11 cellular contexts compared by ENCODE assay signal in the genomic region with DNA sequence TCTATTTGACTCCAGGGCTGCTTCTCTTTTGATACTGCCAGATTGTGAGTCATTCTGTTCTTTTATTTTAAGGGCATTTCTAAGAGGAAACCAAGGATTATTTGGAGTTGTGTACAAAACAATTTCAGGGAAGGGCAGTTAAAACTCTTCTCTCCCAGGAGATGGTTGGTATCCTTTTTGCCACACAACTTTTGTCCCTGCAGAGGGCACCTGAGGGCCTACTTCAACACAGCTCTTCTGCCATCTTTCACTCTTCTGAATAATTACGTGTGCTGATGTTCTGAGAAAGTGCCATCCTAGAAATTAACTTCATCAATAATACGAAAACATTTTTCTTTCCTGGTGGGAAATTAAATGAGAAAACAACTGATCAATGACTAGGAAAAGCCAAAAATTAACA.
DNase-seq lines count a peak whose midpoint lies in the region; ATAC-seq and TF ChIP-seq lines count a peak whose summit lies in the region.
"Had no signal": no experiment of that assay in that cellular context is flagged by ENCODE, and none has a peak within 500 bp of the region (broad histone marks: within the 10 kb centered on the region; RNA-seq: fewer than 3 reads in every experiment).

No MANE protein-coding gene starts in this region.

- peak; percentile 26 for TF ChIP-seq CTCF in upper lobe of right lung (IDR thresholded peaks at IDR 0.05)

- ATAC-seq in upper lobe of right lung = no peak
- ATAC-seq in HG02588 (IDR thresholded peaks at IDR 0.05; ENCODE audit: unreplicated experiment) = no peak
- no peak for ATAC-seq in HG03135 (IDR thresholded peaks at IDR 0.05; ENCODE audit: unreplicated experiment)

- peak; percentile 4 for DNase-seq in activated CD4-positive, alpha-beta T cell treated with anti-CD3 and anti-CD28 coated beads, Interleukin-2, amount 50 U/mL, for 1 hour
- no peak for DNase-seq in activated CD4-positive, alpha-beta T cell treated with anti-CD3 and anti-CD28 coated beads for 4 hours
- DNase-seq in M059J (ENCODE audit: low read depth) (peak; percentile 38), dermis microvascular lymphatic vessel endothelial cell (ENCODE audit: low read depth in 2 of 2) (peak; percentile 2 to 39), upper lobe of right lung (no peak), NCI-H82 treated with DMSO at 0.1 percent for 48 hours (lab: John Stamatoyannopoulos, UW; ENCODE audit: unreplicated experiment) (no peak)
- DNase-seq: activated T-cell treated with anti-CD3 and anti-CD28 coated beads, Interleukin-2, amount 50 U/mL, for 1 hour; CD8-positive, alpha-beta memory T cell; effector CD4-positive, alpha-beta T cell had no signal

- no peaks in the 10 kb centered on the region for H3K4me1 ChIP-seq in upper lobe of right lung

- no peak overlapping the region for H3K27ac ChIP-seq in upper lobe of right lung

- H3K27me3 ChIP-seq in upper lobe of right lung = peaks cover 4% of the 10 kb centered on the region

- no peaks in the 10 kb centered on the region for H3K36me3 ChIP-seq in upper lobe of right lung

- intact Hi-C loops in upper lobe of right lung (cut with DNase I) = no loop called here

- H3K4me3 ChIP-seq in upper lobe of right lung = no peak overlapping the region

- no peaks in the 10 kb centered on the region for H3K9me3 ChIP-seq in upper lobe of right lung

Comparison
In these comparisons a context has a peak if more than half of its experiments do, and no peak if none do; other contexts are left out.
1. DNase-seq: peak in activated CD4-positive, alpha-beta T cell treated with anti-CD3 and anti-CD28 coated beads, Interleukin-2, amount 50 U/mL, for 1 hour (single experiment), M059J (single experiment) and dermis microvascular lymphatic vessel endothelial cell (2 of 2); none in activated CD4-positive, alpha-beta T cell treated with anti-CD3 and anti-CD28 coated beads for 4 hours (0 of 2), upper lobe of right lung (single experiment) and NCI-H82 treated with DMSO at 0.1 percent for 48 hours (single experiment).